ENCODE assay signal across 25 cellular contexts in the genomic region with DNA sequence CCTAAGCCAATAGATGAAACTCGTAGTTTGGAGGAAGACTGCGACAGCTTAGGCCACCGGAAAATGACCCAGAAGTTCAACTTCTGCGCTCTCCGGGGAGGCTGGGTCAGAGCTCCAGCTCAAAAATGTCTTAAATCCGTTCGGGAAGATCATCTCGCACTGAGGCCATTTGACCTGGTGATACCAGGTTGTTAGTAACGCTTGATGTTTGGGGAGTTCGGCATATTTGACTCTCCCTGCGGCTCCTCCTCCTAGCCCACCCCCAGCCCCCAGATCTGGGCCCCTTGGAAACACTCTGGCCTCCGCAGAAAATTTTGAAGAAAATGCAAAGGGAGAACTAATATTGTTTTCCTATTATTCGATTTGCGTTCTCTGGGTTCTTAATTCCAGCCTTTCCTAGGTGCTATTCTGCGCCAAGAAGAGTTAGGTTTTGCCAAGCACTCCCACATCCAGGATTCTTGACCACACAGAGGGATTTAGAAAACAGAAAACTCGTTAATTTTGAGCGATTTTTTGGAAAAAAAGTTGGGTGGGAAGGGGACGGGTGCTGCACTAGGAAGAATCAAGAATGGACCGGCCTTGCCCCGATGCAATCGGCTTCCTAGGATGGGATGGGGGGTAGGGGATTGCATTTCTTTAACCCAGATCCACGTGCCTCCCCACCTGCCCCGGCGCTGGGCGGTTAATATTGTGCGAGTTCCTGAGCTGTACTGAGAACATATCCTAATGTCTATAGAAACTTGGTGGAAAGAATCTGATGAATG. TPM values are rescaled to one million over a fixed set of nuclear protein-coding genes. Genes with fewer than 3 reads are reported as not detected.
"Had no signal": no experiment of that assay in that cellular context is flagged by ENCODE, and none has a peak within 500 bp of the region (broad histone marks: within the 10 kb centered on the region; RNA-seq: fewer than 3 reads in every experiment).

No MANE protein-coding gene starts in this region.

- H3K36me3 ChIP-seq: breast epithelium, esophagus squamous epithelium, heart right ventricle, right atrium auricular region, tibial nerve, uterus had no signal

- H3K4me1 Mint-ChIP-seq: activated CD4-positive, alpha-beta T cell treated with anti-CD3 and anti-CD28 coated beads, Interleukin-2, amount 10 ng/mL, durations not matched to agents 7 days and 5 days; activated naive CD4-positive, alpha-beta T cell treated with anti-CD3 and anti-CD28 coated beads, Interleukin-2, amount 10 ng/mL, durations not matched to agents 7 days and 5 days had no signal

- H3K9me3 Mint-ChIP-seq: activated CD4-positive, alpha-beta T cell treated with anti-CD3 and anti-CD28 coated beads, Interleukin-2, amount 10 ng/mL, durations not matched to agents 7 days and 5 days; activated naive CD4-positive, alpha-beta T cell treated with anti-CD3 and anti-CD28 coated beads, Interleukin-2, amount 10 ng/mL, durations not matched to agents 7 days and 5 days had no signal

- H3K4me3 ChIP-seq: breast epithelium, esophagus squamous epithelium, heart right ventricle, right atrium auricular region, tibial nerve, uterus had no signal

- H3K4me3 Mint-ChIP-seq: activated CD4-positive, alpha-beta T cell treated with anti-CD3 and anti-CD28 coated beads, Interleukin-2, amount 10 ng/mL, durations not matched to agents 7 days and 5 days; activated naive CD4-positive, alpha-beta T cell treated with anti-CD3 and anti-CD28 coated beads, Interleukin-2, amount 10 ng/mL, durations not matched to agents 7 days and 5 days; activated T-cell treated with anti-CD3 and anti-CD28 coated beads, Interleukin-2, amount 50 U/mL, for 4 hours; naive thymus-derived CD8-positive, alpha-beta T cell had no signal

- H3K4me1 ChIP-seq: breast epithelium, right atrium auricular region, uterus had no signal

- ATAC-seq: activated T-cell treated with anti-CD3 and anti-CD28 coated beads, Interleukin-2, amount 50 U/mL, for 4 hours; heart right ventricle; naive thymus-derived CD8-positive, alpha-beta T cell; stimulated activated naive CD8-positive, alpha-beta T cell treated with anti-CD3 and anti-CD28 coated beads, Interleukin-15, Interleukin-2, amounts not matched to agents 100 U/mL and 50 U/mL, for 24 hours had no signal

- H3K27ac Mint-ChIP-seq: activated CD4-positive, alpha-beta T cell treated with anti-CD3 and anti-CD28 coated beads, Interleukin-2, amount 10 ng/mL, durations not matched to agents 7 days and 5 days; activated naive CD4-positive, alpha-beta T cell treated with anti-CD3 and anti-CD28 coated beads, Interleukin-2, amount 10 ng/mL, durations not matched to agents 7 days and 5 days; progenitor cell of endocrine pancreas had no signal

- DNase-seq: activated CD4-positive, alpha-beta T cell treated with anti-CD3 and anti-CD28 coated beads, Interleukin-2, amount 10 ng/mL, durations not matched to agents 7 days and 5 days; activated CD8-positive, alpha-beta memory T cell treated with anti-CD3 and anti-CD28 coated beads, Interleukin-2, amount 50 U/mL, for 4 hours; activated effector memory CD4-positive, alpha-beta T cell treated with Interleukin-2 at 50 U/mL for 16 hours; activated naive CD4-positive, alpha-beta T cell treated with anti-CD3 and anti-CD28 coated beads, Interleukin-2, amount 10 ng/mL, durations not matched to agents 7 days and 5 days; activated T-cell treated with anti-CD3 and anti-CD28 coated beads, Interleukin-2, amount 50 U/mL, for 4 hours; aorta; cerebellar nuclear complex; effector CD4-positive, alpha-beta T cell; esophagus squamous epithelium; heart right ventricle; mesenchymal stem cell; naive thymus-derived CD8-positive, alpha-beta T cell; occipital lobe; stimulated activated CD4-positive, alpha-beta T cell treated with anti-CD3 and anti-CD28 coated beads, Interleukin-12 subunit alpha, Interleukin-12 subunit beta, amount 100 ng/mL, for 4 hours; stimulated activated CD4-positive, alpha-beta T cell treated with anti-CD3 and anti-CD28 coated beads, Interleukin-2, amount 100 ng/mL, for 24 hours; stimulated activated naive CD8-positive, alpha-beta T cell treated with anti-CD3 and anti-CD28 coated beads, Interleukin-15, Interleukin-2, amounts not matched to agents 100 U/mL and 50 U/mL, for 24 hours; substantia nigra; T-helper 1 cell; T-helper 9 cell; uterus had no signal

- H3K9me3 ChIP-seq: breast epithelium, esophagus squamous epithelium, right atrium auricular region, uterus had no signal

- H3K27ac ChIP-seq: breast epithelium, esophagus squamous epithelium, heart right ventricle, right atrium auricular region, tibial nerve, uterus had no signal

RNA-seq across cellular contexts. Expression of a gene that starts 50.0 kb away (rescaled TPM):
- total RNA-seq: activated CD4-positive, alpha-beta T cell treated with anti-CD3 and anti-CD28 coated beads, Interleukin-2, amount 10 ng/mL, durations not matched to agents 7 days and 5 days; activated T-cell treated with anti-CD3 and anti-CD28 coated beads, Interleukin-2, amount 50 U/mL, for 4 hours; esophagus squamous epithelium; heart right ventricle; liver; naive thymus-derived CD8-positive, alpha-beta T cell; progenitor cell of endocrine pancreas; right atrium auricular region; uterus had no signal
- polyA plus RNA-seq: heart right ventricle; naive thymus-derived CD8-positive, alpha-beta T cell had no signal

RNA-seq across cellular contexts. Expression of a gene that starts 52.8 kb away (rescaled TPM):
- total RNA-seq: activated CD4-positive, alpha-beta T cell treated with anti-CD3 and anti-CD28 coated beads, Interleukin-2, amount 10 ng/mL, durations not matched to agents 7 days and 5 days; activated T-cell treated with anti-CD3 and anti-CD28 coated beads, Interleukin-2, amount 50 U/mL, for 4 hours; esophagus squamous epithelium; heart right ventricle; liver; naive thymus-derived CD8-positive, alpha-beta T cell; tibial nerve; uterus had no signal
- polyA plus RNA-seq: heart right ventricle; naive thymus-derived CD8-positive, alpha-beta T cell had no signal
